ENCODE assay signal across 18 cellular contexts in genomic region chr6:34172961-34173775, GRCh38. TPM values are rescaled to one million over a fixed set of nuclear protein-coding genes. Genes with fewer than 3 reads are reported as not detected.
"Had no signal": no experiment of that assay in that cellular context is flagged by ENCODE, and none has a peak within 500 bp of the region (broad histone marks: within the 10 kb centered on the region; RNA-seq: fewer than 3 reads in every experiment).

No MANE protein-coding gene starts in this region.

- DNase-seq: activated B cell treated with CpG ODN at 0.5 μM for 24 hours; activated CD4-positive, alpha-beta T cell treated with anti-CD3 and anti-CD28 coated beads, Interleukin-2, amount 10 ng/mL, durations not matched to agents 24 days and 14 days; activated naive CD8-positive, alpha-beta T cell treated with anti-CD3 and anti-CD28 coated beads, Interleukin-2, amount 50 U/mL, for 24 hours; caudate nucleus; cortex of kidney; effector memory CD4-positive, alpha-beta T cell; hippocampal formation; left ventricle myocardium superior; mesendoderm; stimulated activated CD4-positive, alpha-beta T cell treated with anti-CD3 and anti-CD28 coated beads, Interleukin-15, amount 100 ng/mL, for 24 hours; stimulated activated CD4-positive, alpha-beta T cell treated with anti-CD3 and anti-CD28 coated beads, Interleukin-4, amount 100 ng/mL, for 4 hours; tibial artery had no signal

- H3K4me3 Mint-ChIP-seq: activated B cell treated with CpG ODN at 0.5 μM for 24 hours; activated CD4-positive, alpha-beta T cell treated with anti-CD3 and anti-CD28 coated beads, Interleukin-2, amount 10 ng/mL, durations not matched to agents 24 days and 14 days; activated naive CD8-positive, alpha-beta T cell treated with anti-CD3 and anti-CD28 coated beads, Interleukin-2, amount 50 U/mL, for 24 hours; T-helper 1 cell treated with Interleukin-12 subunit alpha and Interleukin-12 subunit beta and Interleukin-4 antibody, amounts not matched to agents 30 μg/mL and 1 μg/mL, for 36 hours had no signal

- H3K4me1 ChIP-seq: ascending aorta, tibial artery, vagina had no signal

- H3K4me1 Mint-ChIP-seq: activated B cell treated with CpG ODN at 0.5 μM for 24 hours; activated CD4-positive, alpha-beta T cell treated with anti-CD3 and anti-CD28 coated beads, Interleukin-2, amount 10 ng/mL, durations not matched to agents 24 days and 14 days; activated naive CD8-positive, alpha-beta T cell treated with anti-CD3 and anti-CD28 coated beads, Interleukin-2, amount 50 U/mL, for 24 hours had no signal

- H3K9me3 ChIP-seq: ascending aorta, tibial artery, vagina had no signal

- H3K27me3 ChIP-seq: ascending aorta, vagina had no signal

- H3K27ac ChIP-seq: ascending aorta, tibial artery, vagina had no signal

- H3K27ac Mint-ChIP-seq: activated B cell treated with CpG ODN at 0.5 μM for 24 hours; activated CD4-positive, alpha-beta T cell treated with anti-CD3 and anti-CD28 coated beads, Interleukin-2, amount 10 ng/mL, durations not matched to agents 24 days and 14 days; activated naive CD8-positive, alpha-beta T cell treated with anti-CD3 and anti-CD28 coated beads, Interleukin-2, amount 50 U/mL, for 24 hours; T-helper 1 cell treated with Interleukin-12 subunit alpha and Interleukin-12 subunit beta and Interleukin-4 antibody, amounts not matched to agents 30 μg/mL and 1 μg/mL, for 36 hours had no signal

- H3K4me3 ChIP-seq: ascending aorta, tibial artery, vagina had no signal

- ATAC-seq: activated naive CD8-positive, alpha-beta T cell treated with anti-CD3 and anti-CD28 coated beads, Interleukin-2, amount 50 U/mL, for 24 hours; left ventricle myocardium superior; SK-N-SH treated with all-trans-retinoic acid at 6 μM for 48 hours had no signal

- H3K27me3 Mint-ChIP-seq: activated B cell treated with CpG ODN at 0.5 μM for 24 hours; activated naive CD8-positive, alpha-beta T cell treated with anti-CD3 and anti-CD28 coated beads, Interleukin-2, amount 50 U/mL, for 24 hours had no signal

- H3K36me3 ChIP-seq: ascending aorta, tibial artery, vagina had no signal

- H3K9me3 Mint-ChIP-seq: activated B cell treated with CpG ODN at 0.5 μM for 24 hours; activated CD4-positive, alpha-beta T cell treated with anti-CD3 and anti-CD28 coated beads, Interleukin-2, amount 10 ng/mL, durations not matched to agents 24 days and 14 days; activated naive CD8-positive, alpha-beta T cell treated with anti-CD3 and anti-CD28 coated beads, Interleukin-2, amount 50 U/mL, for 24 hours; T-helper 1 cell treated with Interleukin-12 subunit alpha and Interleukin-12 subunit beta and Interleukin-4 antibody, amounts not matched to agents 30 μg/mL and 1 μg/mL, for 36 hours had no signal

RNA-seq across cellular contexts. Expression of gene GRM4, which starts 27.3 kb away (rescaled TPM):
- total RNA-seq: activated B cell treated with CpG ODN at 0.5 μM for 24 hours; activated CD4-positive, alpha-beta T cell treated with anti-CD3 and anti-CD28 coated beads, Interleukin-2, amount 10 ng/mL, durations not matched to agents 24 days and 14 days; ascending aorta; epithelial cell of proximal tubule; glomerular endothelial cell; left ventricle myocardium superior; vagina had no signal
